In the genomic region with DNA sequence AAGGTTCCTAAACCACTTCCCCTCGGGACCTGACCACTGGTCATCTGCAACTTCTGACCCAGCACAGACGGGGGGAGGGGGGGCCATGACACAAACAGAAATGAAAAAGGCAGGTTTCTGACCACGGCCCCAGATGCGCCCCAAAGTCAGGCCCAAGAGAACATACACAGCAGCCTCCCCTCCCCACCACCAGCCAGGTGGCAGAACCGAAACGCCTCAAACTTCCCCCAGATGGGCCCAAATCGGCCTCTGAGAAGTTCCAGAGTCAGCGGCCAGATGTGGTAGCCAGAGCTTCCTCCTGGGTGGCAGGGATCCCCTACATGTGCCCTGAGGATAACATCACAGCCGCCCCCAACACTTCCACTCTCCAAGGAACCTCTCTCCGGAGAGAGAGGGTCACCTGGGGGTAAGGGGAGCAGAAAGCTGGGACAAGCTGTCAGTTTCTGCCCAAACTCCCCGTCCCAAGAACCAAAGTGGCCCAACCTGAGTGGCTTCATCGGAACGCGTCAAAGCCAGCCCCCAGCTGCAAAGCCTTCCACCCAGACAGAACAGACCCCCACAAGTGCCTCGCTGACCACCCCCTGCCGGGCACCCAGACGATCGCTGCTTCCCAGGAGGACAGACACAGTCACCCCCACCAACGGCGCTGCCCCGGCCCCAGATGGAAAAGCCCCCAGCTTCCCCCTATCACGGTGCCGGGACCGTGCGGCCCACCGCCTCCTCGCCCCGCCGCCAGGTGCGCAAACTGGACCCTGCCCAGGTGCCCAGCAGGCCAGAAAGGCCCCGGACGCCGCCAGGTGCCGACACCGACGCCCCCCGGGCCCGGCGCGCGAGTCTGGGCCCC, we compare ENCODE assay signal across 8 cellular contexts. TPM values are rescaled to one million over a fixed set of nuclear protein-coding genes. Genes with fewer than 3 reads are reported as not detected.
DNase-seq lines count a peak whose midpoint lies in the region; ATAC-seq, FAIRE-seq and TF ChIP-seq lines count a peak whose summit lies in the region.

No MANE protein-coding gene starts in this region.

- TF ChIP-seq POLR2A in right lobe of liver (IDR thresholded peaks at IDR 0.05) (no peak), suprapubic skin (IDR thresholded peaks at IDR 0.05) (peak in 1 of 2 donors; percentile 13)

- H3K36me3 ChIP-seq in bronchial epithelial cell (ENCODE audit: control insufficient read depth, insufficient read depth, low read length) (no peaks in the 10 kb centered on the region), right lobe of liver (no peaks in the 10 kb centered on the region), suprapubic skin (no peaks in the 10 kb centered on the region)

- WGBS in right lobe of liver (ENCODE audit: insufficient coverage, low coverage, low lambda C conversion rate, missing lambda C conversion rate), result 2% methylated on average over 18 of the region's 41 CpGs
- WGBS in suprapubic skin, result 0% methylated on average over 32 of the region's 41 CpGs

- H3K9me3 ChIP-seq in right lobe of liver (no peaks in the 10 kb centered on the region), suprapubic skin (no peaks in the 10 kb centered on the region)

- TF ChIP-seq CTCF in bronchial epithelial cell (IDR thresholded peaks at IDR 0.05; ENCODE audit: insufficient read depth, low read length, severe bottlenecking) (peak; percentile 16), right lobe of liver (IDR thresholded peaks at IDR 0.05) (no peak), suprapubic skin (IDR thresholded peaks at IDR 0.05) (no peak)

- H3K27me3 ChIP-seq in bronchial epithelial cell (ENCODE audit: control insufficient read depth, insufficient read depth, low read length) (no peaks in the 10 kb centered on the region), right lobe of liver (no peaks in the 10 kb centered on the region), suprapubic skin (no peaks in the 10 kb centered on the region)

- peaks cover 0 to 39% (median 11%) of the 10 kb centered on the region in 4 donors for H3K4me1 ChIP-seq in right lobe of liver
- H3K4me1 ChIP-seq in suprapubic skin, result peaks cover 42% of the 10 kb centered on the region

- H3K4me3 ChIP-seq in bronchial epithelial cell (ENCODE audit: low read depth, low read length), result peak overlapping the region; percentile 99
- peak overlapping the region; percentile 96 to 99 (median 99) for H3K4me3 ChIP-seq in right lobe of liver
- peak overlapping the region; percentile 100 for H3K4me3 ChIP-seq in suprapubic skin

- TF ChIP-seq EP300 in suprapubic skin (IDR thresholded peaks at IDR 0.05), result no peak

- ATAC-seq in GM19023 (IDR thresholded peaks at IDR 0.05; ENCODE audit: unreplicated experiment) (peak; percentile 12), right lobe of liver (no peak), HG03378 (IDR thresholded peaks at IDR 0.05; ENCODE audit: unreplicated experiment) (no peak), GM19397 (IDR thresholded peaks at IDR 0.05; ENCODE audit: unreplicated experiment) (no peak)

- no peak for FAIRE-seq in bronchial epithelial cell (lab: Jason Lieb, UNC)

- peak; percentile 4 for DNase-seq in bronchial epithelial cell (ENCODE audit: low read depth)
- DNase-seq in right lobe of liver, result peak; percentile 59 to 72 (median 62)
- peak in 1 of 2 donors; percentile 84 for DNase-seq in suprapubic skin (ENCODE audit: low spot score in 2 of 2)
- no peak for DNase-seq in EL

- peak overlapping the region; percentile 98 to 99 (median 99) for H3K27ac ChIP-seq in right lobe of liver
- peak overlapping the region; percentile 99 for H3K27ac ChIP-seq in suprapubic skin

- intact Hi-C loops in right lobe of liver (cut with DNase I), result no loop called here

TF ChIP-seq in PFSK-1, 5 proteins besides CTCF, POLR2A, EP300 and RAD21:
- no peak for TF ChIP-seq FOXP2 (optimal IDR thresholded peaks at IDR 0.05; ENCODE audit: borderline replicate concordance, extremely low read depth, extremely low read length, insufficient read depth)
- no peak for TF ChIP-seq POLR2AphosphoS5 (IDR thresholded peaks at IDR 0.05; ENCODE audit: low read depth, low read length)
- 0 out of 2 replicates have a peak, but pooled peaks have one; percentile 11 for TF ChIP-seq SIN3A (IDR thresholded peaks at IDR 0.05; ENCODE audit: borderline replicate concordance, insufficient read depth, low read length)
- TF ChIP-seq TAF1 (IDR thresholded peaks at IDR 0.05; ENCODE audit: borderline replicate concordance, insufficient read depth, low read length), result no peak
- TF ChIP-seq, protein P1, sequence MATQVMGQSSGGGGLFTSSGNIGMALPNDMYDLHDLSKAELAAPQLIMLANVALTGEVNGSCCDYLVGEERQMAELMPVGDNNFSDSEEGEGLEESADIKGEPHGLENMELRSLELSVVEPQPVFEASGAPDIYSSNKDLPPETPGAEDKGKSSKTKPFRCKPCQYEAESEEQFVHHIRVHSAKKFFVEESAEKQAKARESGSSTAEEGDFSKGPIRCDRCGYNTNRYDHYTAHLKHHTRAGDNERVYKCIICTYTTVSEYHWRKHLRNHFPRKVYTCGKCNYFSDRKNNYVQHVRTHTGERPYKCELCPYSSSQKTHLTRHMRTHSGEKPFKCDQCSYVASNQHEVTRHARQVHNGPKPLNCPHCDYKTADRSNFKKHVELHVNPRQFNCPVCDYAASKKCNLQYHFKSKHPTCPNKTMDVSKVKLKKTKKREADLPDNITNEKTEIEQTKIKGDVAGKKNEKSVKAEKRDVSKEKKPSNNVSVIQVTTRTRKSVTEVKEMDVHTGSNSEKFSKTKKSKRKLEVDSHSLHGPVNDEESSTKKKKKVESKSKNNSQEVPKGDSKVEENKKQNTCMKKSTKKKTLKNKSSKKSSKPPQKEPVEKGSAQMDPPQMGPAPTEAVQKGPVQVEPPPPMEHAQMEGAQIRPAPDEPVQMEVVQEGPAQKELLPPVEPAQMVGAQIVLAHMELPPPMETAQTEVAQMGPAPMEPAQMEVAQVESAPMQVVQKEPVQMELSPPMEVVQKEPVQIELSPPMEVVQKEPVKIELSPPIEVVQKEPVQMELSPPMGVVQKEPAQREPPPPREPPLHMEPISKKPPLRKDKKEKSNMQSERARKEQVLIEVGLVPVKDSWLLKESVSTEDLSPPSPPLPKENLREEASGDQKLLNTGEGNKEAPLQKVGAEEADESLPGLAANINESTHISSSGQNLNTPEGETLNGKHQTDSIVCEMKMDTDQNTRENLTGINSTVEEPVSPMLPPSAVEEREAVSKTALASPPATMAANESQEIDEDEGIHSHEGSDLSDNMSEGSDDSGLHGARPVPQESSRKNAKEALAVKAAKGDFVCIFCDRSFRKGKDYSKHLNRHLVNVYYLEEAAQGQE (IDR thresholded peaks at IDR 0.05; ENCODE audit: insufficient read depth in 1 of 2, low read depth in 2 of 2, low read length in 2 of 2), result no peak
TF ChIP-seq in PFSK-1: peak in this region for 1.

RNA-seq across cellular contexts. Expression of a gene that starts 0.8 kb away (rescaled TPM):
- polyA plus RNA-seq in PFSK-1 (2012; ENCODE audit: insufficient read length, low read depth), result 17.3 TPM
- total RNA-seq in bronchial epithelial cell (9.7 and 13.8 TPM in 2 replicates), right lobe of liver (10 to 100 TPM in 2 of 6 experiments, 1 to 10 TPM in 4; 5.3 to 11.9 (median 8.6) TPM), suprapubic skin (10 to 100 TPM; 27.0 to 59.5 (median 36.9) TPM)

RNA-seq across cellular contexts. Expression of a gene that starts 22.3 kb away (rescaled TPM):
- 563 TPM for polyA plus RNA-seq in PFSK-1 (2012; ENCODE audit: insufficient read length, low read depth)
- total RNA-seq in bronchial epithelial cell, result 142 and 218 TPM in 2 replicates
- total RNA-seq in right lobe of liver, result 100 to 1,000 TPM in 3 of 6 experiments, 10 to 100 TPM in 3; 92.7 to 179 (median 118) TPM
- 100 to 1,000 TPM; 194 to 217 (median 203) TPM for total RNA-seq in suprapubic skin

RNA-seq across cellular contexts. Expression of a gene that starts 36.6 kb away (rescaled TPM):
- 246 TPM for polyA plus RNA-seq in PFSK-1 (2012; ENCODE audit: insufficient read length, low read depth)
- total RNA-seq in bronchial epithelial cell (47.7 and 50.2 TPM in 2 replicates), right lobe of liver (10 to 100 TPM; 30.2 to 93.0 (median 36.1) TPM), suprapubic skin (100 to 1,000 TPM in 1 of 4 donors, 10 to 100 TPM in 3; 72.4 to 107 (median 89.4) TPM)

RNA-seq across cellular contexts. Expression of a gene that starts 50.6 kb away (rescaled TPM):
- 1,954 TPM for polyA plus RNA-seq in PFSK-1 (2012; ENCODE audit: insufficient read length, low read depth)
- total RNA-seq in bronchial epithelial cell (586 and 964 TPM in 2 replicates), right lobe of liver (100 to 1,000 TPM; 256 to 470 (median 406) TPM), suprapubic skin (1,000 to 10,000 TPM in 1 of 4 donors, 100 to 1,000 TPM in 3; 405 to 1,087 (median 865) TPM)
